Comparison of ENCODE assay signal across 16 cellular contexts in the genomic region with DNA sequence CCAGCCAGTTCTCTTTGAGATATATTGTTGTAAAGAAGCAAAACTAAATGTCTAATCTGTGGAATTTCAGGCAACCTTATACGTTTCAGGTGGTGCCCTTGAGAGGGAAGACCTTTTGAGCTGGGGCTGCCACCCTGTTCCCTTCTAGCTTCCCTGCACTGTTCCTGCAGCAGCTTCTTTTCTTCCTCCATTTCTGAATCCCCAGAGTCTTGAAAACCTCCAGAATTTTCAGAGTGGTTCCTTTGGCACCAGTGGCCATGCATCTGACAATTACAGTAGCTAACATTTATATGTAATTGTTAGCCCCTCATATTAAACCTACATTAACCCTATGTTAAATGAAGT.
DNase-seq lines count a peak whose midpoint lies in the region; ATAC-seq and TF ChIP-seq lines count a peak whose summit lies in the region.
"Had no signal": no experiment of that assay in that cellular context is flagged by ENCODE, and none has a peak within 500 bp of the region (broad histone marks: within the 10 kb centered on the region; RNA-seq: fewer than 3 reads in every experiment).

No MANE protein-coding gene starts in this region.

- DNase-seq in Calu3 = no peak
- no peak for DNase-seq in lower lobe of right lung
- no peak for DNase-seq in smooth muscle cell (lab: John Stamatoyannopoulos, UW; ENCODE audit: unreplicated experiment)
- DNase-seq in cortex of kidney (lab: John Stamatoyannopoulos, UW) = no peak
- DNase-seq: activated CD4-positive, alpha-beta T cell treated with anti-CD3 and anti-CD28 coated beads, Interleukin-2, amount 10 ng/mL, durations not matched to agents 7 days and 5 days; anterior cingulate cortex; effector CD4-positive, alpha-beta T cell; glutamatergic neuron; NCI-H1092 had no signal

- H3K4me2 ChIP-seq in smooth muscle cell = peak overlapping the region; percentile 47

- no TSS peak for BruUV-seq in Calu3 (replicated peaks; lab: Mats Ljungman, UMichigan)

- peak overlapping the region; percentile 56 for H3K9ac ChIP-seq in smooth muscle cell (ENCODE audit: low read depth)

- H3K36me3 ChIP-seq in lower lobe of right lung (no peaks in the 10 kb centered on the region), smooth muscle cell (ENCODE audit: low read depth) (no peaks in the 10 kb centered on the region)
- H3K36me3 ChIP-seq: HAP-1 had no signal

- H3K9me3 ChIP-seq in lower lobe of right lung = no peaks in the 10 kb centered on the region
- no peaks in the 10 kb centered on the region for H3K9me3 ChIP-seq in smooth muscle cell (replicated peaks; ENCODE audit: low read depth)
- H3K9me3 ChIP-seq: HAP-1 had no signal

- H3K4me1 ChIP-seq in lower lobe of right lung = peaks cover 58% of the 10 kb centered on the region
- H3K4me1 ChIP-seq in smooth muscle cell (ENCODE audit: low read depth) = peaks cover 49% of the 10 kb centered on the region
- H3K4me1 ChIP-seq: HAP-1 had no signal

- peaks cover 49% of the 10 kb centered on the region for H3K4me1 Mint-ChIP-seq in Calu3 (ENCODE audit: low read depth, unreplicated experiment)
- H3K4me1 Mint-ChIP-seq in brain = peaks cover 73% of the 10 kb centered on the region
- H3K4me1 Mint-ChIP-seq in activated T-helper 17 cell treated with anti-CD3 and anti-CD28 coated beads, Interleukin-2, amount 50 U/mL, for 72 hours = peaks cover 5% of the 10 kb centered on the region

- H3K27ac ChIP-seq in lower lobe of right lung (peak overlapping the region; percentile 83), smooth muscle cell (ENCODE audit: low read depth) (peak overlapping the region; percentile 91)

- H3K27me3 ChIP-seq in lower lobe of right lung (ENCODE audit: low read depth) (no peaks in the 10 kb centered on the region), smooth muscle cell (ENCODE audit: low read depth) (no peaks in the 10 kb centered on the region)

- H3K27me3 Mint-ChIP-seq in Calu3 (ENCODE audit: unreplicated experiment) (no peaks in the 10 kb centered on the region), brain (no peaks in the 10 kb centered on the region)
- H3K27me3 Mint-ChIP-seq in activated T-helper 17 cell treated with anti-CD3 and anti-CD28 coated beads, Interleukin-2, amount 50 U/mL, for 72 hours = no peaks in the 10 kb centered on the region
- H3K27me3 Mint-ChIP-seq: activated CD4-positive, alpha-beta T cell treated with anti-CD3 and anti-CD28 coated beads, Interleukin-2, amount 10 ng/mL, durations not matched to agents 7 days and 5 days had no signal

- no peak overlapping the region for H3K4me3 ChIP-seq in lower lobe of right lung
- H3K4me3 ChIP-seq in smooth muscle cell = no peak overlapping the region
- H3K4me3 ChIP-seq: GM12878, HAP-1, lung had no signal

- CTCF ChIA-PET in Calu3 (lab: Charles Lee) = interaction anchor here (0.6 to 1.3 kb wide), 7 partner anchors 17 to 273 kb away, joined by 3 read pairs; no protein-coding TSS in a partner anchor

- intact Hi-C loops in Calu3 (cut with micrococcal nuclease; ENCODE audit: unreplicated experiment) (loop anchor here (5.0 to 10.0 kb wide), 5 partner anchors 54 to 214 kb away; no protein-coding TSS in a partner anchor), lower lobe of right lung (cut with DNase I) (no loop called here)

- H3K36me3 Mint-ChIP-seq in Calu3 (ENCODE audit: insufficient read depth, unreplicated experiment) (peaks cover 14% of the 10 kb centered on the region), brain (peaks cover 15% of the 10 kb centered on the region)
- no peaks in the 10 kb centered on the region for H3K36me3 Mint-ChIP-seq in activated T-helper 17 cell treated with anti-CD3 and anti-CD28 coated beads, Interleukin-2, amount 50 U/mL, for 72 hours (ENCODE audit: low read depth)

- 60% methylated on average over 1 of the region's 1 CpG for WGBS in smooth muscle cell (ENCODE audit: low lambda C conversion rate)

- H3F3A ChIP-seq in smooth muscle cell (ENCODE audit: low read depth) = peaks cover 10% of the 10 kb centered on the region

- TF ChIP-seq CTCF in Calu3 (IDR thresholded peaks at IDR 0.05; ENCODE audit: unreplicated experiment) (no peak), brain (conservative IDR thresholded peaks at IDR 0.05) (no peak), lower lobe of right lung (IDR thresholded peaks at IDR 0.05) (no peak), smooth muscle cell (IDR thresholded peaks at IDR 0.05; ENCODE audit: borderline replicate concordance, insufficient read depth, poor library complexity, severe bottlenecking) (no peak)

- H4K20me1 ChIP-seq in smooth muscle cell (ENCODE audit: low read depth) = no peaks in the 10 kb centered on the region

- ATAC-seq in lower lobe of right lung = no peak
- ATAC-seq in GM18520 (IDR thresholded peaks at IDR 0.05; ENCODE audit: unreplicated experiment) = no peak
- ATAC-seq in GM18867 (IDR thresholded peaks at IDR 0.05; ENCODE audit: unreplicated experiment) = no peak
- ATAC-seq in activated T-helper 17 cell treated with anti-CD3 and anti-CD28 coated beads, Interleukin-2, amount 50 U/mL, for 72 hours (replicated peaks) = no peak

- H3K27ac Mint-ChIP-seq in Calu3 (ENCODE audit: unreplicated experiment) (peak overlapping the region; percentile 86), brain (peak overlapping the region in 3 of 5 experiments; percentile 93 to 94 (median 94))
- H3K27ac Mint-ChIP-seq in activated T-helper 17 cell treated with anti-CD3 and anti-CD28 coated beads, Interleukin-2, amount 50 U/mL, for 72 hours = no peak overlapping the region
- H3K27ac Mint-ChIP-seq: activated CD4-positive, alpha-beta T cell treated with anti-CD3 and anti-CD28 coated beads, Interleukin-2, amount 10 ng/mL, durations not matched to agents 7 days and 5 days had no signal

- no peaks in the 10 kb centered on the region for H3K79me2 ChIP-seq in smooth muscle cell (ENCODE audit: low read depth)

- H2AFZ ChIP-seq in smooth muscle cell (ENCODE audit: low read depth) = peak overlapping the region; percentile 52

- H3K9me3 Mint-ChIP-seq in Calu3 (ENCODE audit: low read depth, unreplicated experiment) = no peaks in the 10 kb centered on the region
- H3K9me3 Mint-ChIP-seq in brain = peaks cover 0 to 15% (median 11%) of the 10 kb centered on the region in 5 experiments
- no peaks in the 10 kb centered on the region for H3K9me3 Mint-ChIP-seq in activated T-helper 17 cell treated with anti-CD3 and anti-CD28 coated beads, Interleukin-2, amount 50 U/mL, for 72 hours

- H3K4me3 Mint-ChIP-seq in Calu3 (ENCODE audit: low read depth, unreplicated experiment) (peak overlapping the region; percentile 34), brain (no peak overlapping the region)
- H3K4me3 Mint-ChIP-seq in activated T-helper 17 cell treated with anti-CD3 and anti-CD28 coated beads, Interleukin-2, amount 50 U/mL, for 72 hours = no peak overlapping the region
- H3K4me3 Mint-ChIP-seq: activated CD4-positive, alpha-beta T cell treated with anti-CD3 and anti-CD28 coated beads, Interleukin-2, amount 10 ng/mL, durations not matched to agents 7 days and 5 days had no signal
